Comparison of ENCODE assay signal across 20 cellular contexts in genomic region chr15:59447367-59447766, GRCh38.
"Had no signal": no experiment of that assay in that cellular context is flagged by ENCODE, and none has a peak within 500 bp of the region (broad histone marks: within the 10 kb centered on the region; RNA-seq: fewer than 3 reads in every experiment).

No MANE protein-coding gene starts in this region.

- H3K4me1 ChIP-seq: gastroesophageal sphincter, transverse colon had no signal

- H3K4me3 Mint-ChIP-seq: activated CD4-positive, alpha-beta T cell treated with anti-CD3 and anti-CD28 coated beads, Interleukin-2, amount 10 ng/mL, durations not matched to agents 7 days and 5 days; brain; memory B cell; stimulated activated naive B cell treated with anti-CD40 and anti-IgM and Interleukin-4, amounts not matched to agents 10 μg/mL and 1 μg/mL and 100 μg/mL, for 72 hours had no signal

- H3K36me3 ChIP-seq: gastroesophageal sphincter, heart left ventricle, transverse colon, uterus had no signal

- H3K4me3 ChIP-seq: gastroesophageal sphincter, heart left ventricle, transverse colon, uterus had no signal

- H3K27ac ChIP-seq: epithelial cell of prostate, gastroesophageal sphincter, heart left ventricle, transverse colon, uterus, VCaP had no signal

- H3K27me3 Mint-ChIP-seq: brain; memory B cell; stimulated activated naive B cell treated with anti-CD40 and anti-IgM and Interleukin-4, amounts not matched to agents 10 μg/mL and 1 μg/mL and 100 μg/mL, for 72 hours had no signal

- H3K9me3 Mint-ChIP-seq: activated CD4-positive, alpha-beta T cell treated with anti-CD3 and anti-CD28 coated beads, Interleukin-2, amount 10 ng/mL, durations not matched to agents 7 days and 5 days; brain; memory B cell; stimulated activated naive B cell treated with anti-CD40 and anti-IgM and Interleukin-4, amounts not matched to agents 10 μg/mL and 1 μg/mL and 100 μg/mL, for 72 hours had no signal

- H3K36me3 Mint-ChIP-seq: brain, memory B cell had no signal

- DNase-seq: activated CD4-positive, alpha-beta T cell treated with anti-CD3 and anti-CD28 coated beads, Interleukin-2, amount 10 ng/mL, durations not matched to agents 7 days and 5 days; activated effector memory CD4-positive, alpha-beta T cell treated with Interleukin-2 at 50 U/mL for 16 hours; activated naive CD4-positive, alpha-beta T cell treated with anti-CD3 and anti-CD28 coated beads, Interleukin-2, amount 50 U/mL, for 16 hours; activated T-cell treated with anti-CD3 and anti-CD28 coated beads, Interleukin-2, amount 50 U/mL, for 48 hours; aorta; heart left ventricle; left colon; occipital lobe; small intestine; stimulated activated CD4-positive, alpha-beta T cell treated with anti-CD3 and anti-CD28 coated beads, Interleukin-2, amount 100 ng/mL, for 24 hours; stimulated activated naive B cell treated with anti-CD40 and anti-IgM and Interleukin-4, amounts not matched to agents 10 μg/mL and 1 μg/mL and 100 μg/mL, for 72 hours; transverse colon; uterus had no signal

- ATAC-seq: activated CD4-positive, CD25-positive, alpha-beta regulatory T cell treated with anti-CD3 and anti-CD28 coated beads, Interleukin-2, amount 50 U/mL, for 24 hours; heart left ventricle; left colon; sciatic nerve; stimulated activated naive B cell treated with anti-CD40 and anti-IgM and Interleukin-4, amounts not matched to agents 10 μg/mL and 1 μg/mL and 100 μg/mL, for 72 hours had no signal

- H3K27ac Mint-ChIP-seq: activated CD4-positive, alpha-beta T cell treated with anti-CD3 and anti-CD28 coated beads, Interleukin-2, amount 10 ng/mL, durations not matched to agents 7 days and 5 days; brain; memory B cell; stimulated activated naive B cell treated with anti-CD40 and anti-IgM and Interleukin-4, amounts not matched to agents 10 μg/mL and 1 μg/mL and 100 μg/mL, for 72 hours had no signal

- H3K27me3 ChIP-seq: gastroesophageal sphincter, heart left ventricle, transverse colon, uterus had no signal

- H3K9me3 ChIP-seq: gastroesophageal sphincter, heart left ventricle, transverse colon, uterus had no signal
